ENCODE assay signal across 1 cellular context in the genomic region with DNA sequence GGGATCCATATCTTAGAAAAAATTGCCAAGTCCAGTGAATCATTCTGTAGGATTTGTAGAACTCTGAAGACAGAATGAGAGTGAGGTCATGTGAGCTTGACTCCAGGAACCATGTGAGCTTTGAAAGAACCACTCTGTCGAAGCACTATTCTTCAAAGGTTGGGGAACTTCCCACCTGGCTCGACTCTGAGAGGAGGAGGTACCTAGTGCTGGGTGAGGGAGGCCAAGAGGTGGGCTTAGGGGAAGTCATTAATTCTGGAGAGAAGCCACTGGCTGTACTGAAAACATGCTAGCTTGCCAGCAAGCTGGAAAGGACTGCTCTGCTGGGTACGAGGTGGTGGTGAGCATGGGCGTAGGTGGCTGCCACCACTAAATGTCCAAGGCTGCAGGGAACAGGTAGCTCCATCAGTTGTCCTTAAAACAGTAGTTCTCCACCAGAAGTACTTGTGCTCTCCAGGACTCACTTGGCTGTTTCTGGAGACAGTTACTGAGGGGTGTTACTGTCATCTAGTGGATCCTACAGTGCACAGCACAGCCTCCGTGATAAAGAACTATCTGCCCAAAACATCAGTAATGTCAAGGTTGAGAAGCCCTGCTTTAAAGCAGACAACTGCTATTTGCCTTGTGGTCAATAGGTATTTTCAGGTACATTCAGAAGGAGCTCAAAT.
TF ChIP-seq lines count a peak whose summit lies in the region.

No MANE protein-coding gene starts in this region.

TF ChIP-seq in endothelial cell of umbilical vein, 7 proteins besides CTCF, POLR2A, EP300 and RAD21 (continued from another document):
- peak; percentile 28 for TF ChIP-seq POLR2AphosphoS5 (IDR thresholded peaks at IDR 0.05; ENCODE audit: insufficient read depth, low read depth, low read length)
TF ChIP-seq in endothelial cell of umbilical vein: peak in this region for 1.
